Comparison of ENCODE assay signal across 27 cellular contexts in the genomic region with DNA sequence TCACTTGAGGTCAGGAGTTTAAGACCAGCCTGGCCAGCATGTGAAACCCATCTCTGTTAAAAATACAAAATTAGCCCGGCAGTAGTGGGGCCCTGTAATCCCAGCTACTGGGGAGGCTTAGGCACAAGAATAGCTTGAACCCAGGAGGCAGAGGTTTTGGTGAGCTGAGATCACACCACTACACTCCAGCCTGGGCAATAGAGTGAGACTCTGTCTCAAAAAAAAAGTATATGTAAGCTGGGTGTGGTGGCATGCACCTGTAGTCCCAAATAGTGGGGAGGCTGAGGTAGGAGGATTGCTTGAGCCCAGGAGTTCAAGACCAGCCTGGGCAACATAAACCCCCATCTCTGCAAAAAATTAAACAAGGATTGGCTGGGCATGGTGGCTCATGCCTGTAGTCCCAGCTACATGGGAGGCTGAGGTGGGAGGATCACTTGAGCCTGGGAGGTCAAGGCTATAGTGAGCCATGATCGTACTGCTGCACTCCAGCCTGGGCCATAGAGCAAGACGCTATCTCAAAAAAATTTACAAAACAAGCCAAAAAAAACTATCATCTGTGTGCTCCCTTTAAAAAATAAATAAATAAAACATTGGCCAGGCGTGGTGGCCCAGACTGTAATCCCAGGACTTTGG. TPM values are rescaled to one million over a fixed set of nuclear protein-coding genes. Genes with fewer than 3 reads are reported as not detected.
"Had no signal": no experiment of that assay in that cellular context is flagged by ENCODE, and none has a peak within 500 bp of the region (broad histone marks: within the 10 kb centered on the region; RNA-seq: fewer than 3 reads in every experiment).

No MANE protein-coding gene starts in this region.

- H3K36me3 ChIP-seq: gastrocnemius medialis, pancreas, suprapubic skin, transverse colon, vagina had no signal

- FAIRE-seq: keratinocyte, pancreas had no signal

- ATAC-seq: esophagus mucosa; gastrocnemius medialis; mucosa of descending colon; natural killer cell treated with Interleukin-12 subunit alpha and Interleukin-12 subunit beta and Interleukin-15 and Interleukin-18, amount 100 ng/mL, for 72 hours; pancreas; sciatic nerve; stimulated activated naive CD8-positive, alpha-beta T cell treated with anti-CD3 and anti-CD28 coated beads, Interleukin-15, amount 100 ng/mL, for 72 hours had no signal

- DNase-seq: effector CD4-positive, alpha-beta T cell; endodermal cell; foreskin fibroblast; gastrocnemius medialis; head of caudate nucleus; mucosa of descending colon; naive B cell; pancreas; retina; stimulated activated CD4-positive, alpha-beta T cell treated with anti-CD3 and anti-CD28 coated beads, Interleukin-12 subunit alpha, Interleukin-12 subunit beta, amount 100 ng/mL, for 4 hours; stimulated activated CD4-positive, alpha-beta T cell treated with anti-CD3 and anti-CD28 coated beads, Interleukin-1b, Interleukin-23, amount 100 ng/mL, for 48 hours; stimulated activated CD4-positive, alpha-beta T cell treated with anti-CD3 and anti-CD28 coated beads, Interleukin-4, amount 100 ng/mL, for 1 hour; stimulated activated CD8-positive, alpha-beta memory T cell treated with anti-CD3 and anti-CD28 coated beads, Interleukin-4, amount 100 ng/mL, for 48 hours; stimulated activated naive CD4-positive, alpha-beta T cell; stimulated activated naive CD8-positive, alpha-beta T cell treated with anti-CD3 and anti-CD28 coated beads, Interleukin-15, amount 100 ng/mL, for 72 hours; transverse colon had no signal

- H3K4me3 ChIP-seq: coronary artery, gastrocnemius medialis, lung, mucosa of descending colon, pancreas, smooth muscle cell, suprapubic skin, transverse colon, vagina had no signal

- H3K4me2 ChIP-seq: smooth muscle cell had no signal

- H3K9me3 ChIP-seq: gastrocnemius medialis, mucosa of descending colon, neutrophil, pancreas, suprapubic skin, transverse colon, vagina had no signal

- H3K27ac ChIP-seq: coronary artery, epithelial cell of prostate, gastrocnemius medialis, neutrophil, pancreas, suprapubic skin, transverse colon, vagina had no signal

- H3K27me3 ChIP-seq: gastrocnemius medialis, neutrophil, pancreas, suprapubic skin, transverse colon, vagina had no signal

RNA-seq across cellular contexts. Expression of gene AIFM3, which starts 39.0 kb away (rescaled TPM):
- total RNA-seq: vagina had no signal
- polyA plus RNA-seq: smooth muscle cell had no signal
